Comparison of ENCODE assay signal across 31 cellular contexts in genomic region chr4:67134616-67135015, GRCh38.
"Had no signal": no experiment of that assay in that cellular context is flagged by ENCODE, and none has a peak within 500 bp of the region (broad histone marks: within the 10 kb centered on the region; RNA-seq: fewer than 3 reads in every experiment).

No MANE protein-coding gene starts in this region.

- H3K4me1 Mint-ChIP-seq: activated naive CD4-positive, alpha-beta T cell treated with anti-CD3 and anti-CD28 coated beads, Interleukin-2, amount 10 ng/mL, durations not matched to agents 7 days and 5 days; activated naive CD8-positive, alpha-beta T cell treated with anti-CD3 and anti-CD28 coated beads, Interleukin-2, amount 10 ng/mL, durations not matched to agents 7 days and 5 days; endodermal cell; naive thymus-derived CD4-positive, alpha-beta T cell; T-helper 17 cell had no signal

- H3K9ac ChIP-seq: parathyroid adenoma had no signal

- H3K27me3 Mint-ChIP-seq: activated CD4-positive, alpha-beta memory T cell treated with anti-CD3 and anti-CD28 coated beads for 36 hours; activated naive CD4-positive, alpha-beta T cell treated with anti-CD3 and anti-CD28 coated beads, Interleukin-2, amount 10 ng/mL, durations not matched to agents 7 days and 5 days; activated naive CD8-positive, alpha-beta T cell treated with anti-CD3 and anti-CD28 coated beads, Interleukin-2, amount 10 ng/mL, durations not matched to agents 7 days and 5 days; activated T-cell treated with anti-CD3 and anti-CD28 coated beads, Interleukin-2, amount 50 U/mL, for 24 hours; naive thymus-derived CD4-positive, alpha-beta T cell; T-helper 17 cell had no signal

- H3K4me3 ChIP-seq: esophagus squamous epithelium, gastrocnemius medialis, hepatocyte, psoas muscle, right atrium auricular region, spleen, testis, transverse colon had no signal

- DNase-seq: activated CD4-positive, alpha-beta memory T cell treated with anti-CD3 and anti-CD28 coated beads for 36 hours; activated CD4-positive, alpha-beta T cell treated with anti-CD3 and anti-CD28 coated beads for 4 hours; activated CD4-positive, CD25-positive, alpha-beta regulatory T cell; activated CD8-positive, alpha-beta memory T cell treated with anti-CD3 and anti-CD28 coated beads, Interleukin-2, amount 50 U/mL, for 4 hours; activated gamma-delta T cell; activated naive CD4-positive, alpha-beta T cell treated with anti-CD3 and anti-CD28 coated beads, Interleukin-2, amount 10 ng/mL, durations not matched to agents 7 days and 5 days; activated naive CD8-positive, alpha-beta T cell treated with anti-CD3 and anti-CD28 coated beads, Interleukin-2, amount 10 ng/mL, durations not matched to agents 7 days and 5 days; activated T-cell treated with anti-CD3 and anti-CD28 coated beads, Interleukin-2, amount 50 U/mL, for 24 hours; amniotic stem cell; caudate nucleus; cortex of kidney; endodermal cell; esophagus squamous epithelium; gastrocnemius medialis; kidney; left colon; mammary epithelial cell; naive thymus-derived CD4-positive, alpha-beta T cell; nucleus accumbens; psoas muscle; spleen; stimulated activated CD4-positive, alpha-beta T cell treated with anti-CD3 and anti-CD28 coated beads, Interleukin-2, amount 100 ng/mL, for 48 hours; stimulated activated naive CD4-positive, alpha-beta T cell treated with Interleukin-2 at 50 U/mL for 16 hours; T-helper 17 cell; testis; transverse colon had no signal

- H3K9me3 Mint-ChIP-seq: activated CD4-positive, alpha-beta memory T cell treated with anti-CD3 and anti-CD28 coated beads for 36 hours; activated naive CD4-positive, alpha-beta T cell treated with anti-CD3 and anti-CD28 coated beads, Interleukin-2, amount 10 ng/mL, durations not matched to agents 7 days and 5 days; activated T-cell treated with anti-CD3 and anti-CD28 coated beads, Interleukin-2, amount 50 U/mL, for 24 hours; neural crest cell had no signal

- H3K4me3 Mint-ChIP-seq: activated CD4-positive, alpha-beta memory T cell treated with anti-CD3 and anti-CD28 coated beads for 36 hours; activated naive CD4-positive, alpha-beta T cell treated with anti-CD3 and anti-CD28 coated beads, Interleukin-2, amount 10 ng/mL, durations not matched to agents 7 days and 5 days; activated naive CD8-positive, alpha-beta T cell treated with anti-CD3 and anti-CD28 coated beads, Interleukin-2, amount 10 ng/mL, durations not matched to agents 7 days and 5 days; activated T-cell treated with anti-CD3 and anti-CD28 coated beads, Interleukin-2, amount 50 U/mL, for 24 hours; endodermal cell; mesothelial cell of epicardium; naive thymus-derived CD4-positive, alpha-beta T cell; neural crest cell; T-helper 17 cell had no signal

- H3K9me3 ChIP-seq: esophagus squamous epithelium, gastrocnemius medialis, psoas muscle, right atrium auricular region, spleen, testis, transverse colon had no signal

- H3K27ac Mint-ChIP-seq: activated CD4-positive, alpha-beta memory T cell treated with anti-CD3 and anti-CD28 coated beads for 36 hours; activated naive CD4-positive, alpha-beta T cell treated with anti-CD3 and anti-CD28 coated beads, Interleukin-2, amount 10 ng/mL, durations not matched to agents 7 days and 5 days; activated naive CD8-positive, alpha-beta T cell treated with anti-CD3 and anti-CD28 coated beads, Interleukin-2, amount 10 ng/mL, durations not matched to agents 7 days and 5 days; activated T-cell treated with anti-CD3 and anti-CD28 coated beads, Interleukin-2, amount 50 U/mL, for 24 hours; endodermal cell; mesothelial cell of epicardium; naive thymus-derived CD4-positive, alpha-beta T cell; T-helper 17 cell had no signal

- H3K4me1 ChIP-seq: esophagus squamous epithelium, gastrocnemius medialis, parathyroid adenoma, psoas muscle, right atrium auricular region, spleen, testis, transverse colon had no signal

- ATAC-seq: gastrocnemius medialis; left colon; naive thymus-derived CD4-positive, alpha-beta T cell; psoas muscle; T-helper 17 cell had no signal

- H3K36me3 Mint-ChIP-seq: activated CD4-positive, alpha-beta memory T cell treated with anti-CD3 and anti-CD28 coated beads for 36 hours; activated naive CD4-positive, alpha-beta T cell treated with anti-CD3 and anti-CD28 coated beads, Interleukin-2, amount 10 ng/mL, durations not matched to agents 7 days and 5 days; activated naive CD8-positive, alpha-beta T cell treated with anti-CD3 and anti-CD28 coated beads, Interleukin-2, amount 10 ng/mL, durations not matched to agents 7 days and 5 days; mesothelial cell of epicardium; naive thymus-derived CD4-positive, alpha-beta T cell had no signal

- H3K27me3 ChIP-seq: esophagus squamous epithelium, gastrocnemius medialis, hepatocyte, right atrium auricular region, spleen, testis, transverse colon had no signal

- H3K36me3 ChIP-seq: esophagus squamous epithelium, gastrocnemius medialis, right atrium auricular region, spleen, transverse colon had no signal
